In the genomic region with DNA sequence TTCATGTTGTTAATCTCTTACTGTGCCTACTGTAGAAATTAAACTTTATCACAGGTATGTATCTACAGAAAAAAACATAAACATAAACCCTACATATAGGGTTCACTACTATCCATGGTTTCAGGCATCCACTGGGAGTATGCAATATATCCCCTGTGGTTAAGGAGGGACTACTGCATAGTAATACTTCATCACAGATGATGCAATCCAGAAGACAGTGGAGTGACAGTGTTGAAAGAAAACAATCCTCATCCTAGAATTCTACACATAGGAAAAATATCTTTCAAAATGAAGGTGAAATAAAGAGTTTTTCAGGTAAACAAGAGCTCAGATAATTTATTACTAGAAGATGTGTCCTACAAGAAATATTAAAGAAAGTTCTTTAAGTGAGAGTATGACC, we compare ENCODE assay signal across 28 cellular contexts.
"Had no signal": no experiment of that assay in that cellular context is flagged by ENCODE, and none has a peak within 500 bp of the region (broad histone marks: within the 10 kb centered on the region; RNA-seq: fewer than 3 reads in every experiment).

No MANE protein-coding gene starts in this region.

- H3K9me3 ChIP-seq: lower lobe of right lung, testis had no signal

- ATAC-seq: activated CD4-positive, alpha-beta T cell treated with anti-CD3 and anti-CD28 coated beads for 36 hours; activated T-cell treated with anti-CD3 and anti-CD28 coated beads, Interleukin-2, amount 50 U/mL, for 72 hours; left lung; lower lobe of right lung; natural killer cell; right cardiac atrium; stimulated activated naive CD8-positive, alpha-beta T cell treated with anti-CD3 and anti-CD28 coated beads, Interleukin-15, Interleukin-2, amounts not matched to agents 100 U/mL and 50 U/mL, for 24 hours had no signal

- H3K4me3 Mint-ChIP-seq: activated CD4-positive, alpha-beta T cell treated with anti-CD3 and anti-CD28 coated beads for 36 hours; activated naive CD8-positive, alpha-beta T cell; activated T-cell treated with anti-CD3 and anti-CD28 coated beads, Interleukin-2, amount 50 U/mL, for 72 hours; brain; dendritic cell treated with granulocyte-macrophage colony-stimulating factor and Interleukin-4, amounts not matched to agents 40 ng/mL and 50 ng/mL, for 4 days; endodermal cell; natural killer cell; neural progenitor cell; T-helper 2 cell treated with Interferon-gamma antibody and Interleukin-4, amounts not matched to agents 5 μg/mL and 100 μg/mL, for 36 hours had no signal

- H3K4me3 ChIP-seq: esophagus muscularis mucosa, left lung, lower lobe of right lung, neural progenitor cell, testis, transverse colon had no signal

- H3K27ac ChIP-seq: esophagus muscularis mucosa, left lung, lower lobe of right lung, neural progenitor cell, testis, transverse colon had no signal

- H3K27ac Mint-ChIP-seq: activated CD4-positive, alpha-beta T cell treated with anti-CD3 and anti-CD28 coated beads for 36 hours; activated naive CD8-positive, alpha-beta T cell; activated T-cell treated with anti-CD3 and anti-CD28 coated beads, Interleukin-2, amount 50 U/mL, for 72 hours; brain; dendritic cell treated with granulocyte-macrophage colony-stimulating factor and Interleukin-4, amounts not matched to agents 40 ng/mL and 50 ng/mL, for 4 days; endodermal cell; natural killer cell; neural progenitor cell; T-helper 2 cell treated with Interferon-gamma antibody and Interleukin-4, amounts not matched to agents 5 μg/mL and 100 μg/mL, for 36 hours had no signal

- H3K4me1 Mint-ChIP-seq: activated CD4-positive, alpha-beta T cell treated with anti-CD3 and anti-CD28 coated beads for 36 hours; brain; endodermal cell; natural killer cell; neural progenitor cell had no signal

- H3K9ac ChIP-seq: neural progenitor cell had no signal

- H2AFZ ChIP-seq: neural progenitor cell had no signal

- H3K4me1 ChIP-seq: esophagus muscularis mucosa, left lung, lower lobe of right lung, neural progenitor cell, testis, transverse colon had no signal

- H3K36me3 ChIP-seq: esophagus muscularis mucosa, left lung, lower lobe of right lung, transverse colon had no signal

- H3K4me2 ChIP-seq: neural progenitor cell had no signal

- DNase-seq: activated CD4-positive, alpha-beta T cell treated with anti-CD3 and anti-CD28 coated beads for 36 hours; activated CD4-positive, alpha-beta T cell treated with anti-CD3 and anti-CD28 coated beads, Interleukin-2, amount 50 U/mL, for 4 hours; activated CD4-positive, CD25-positive, alpha-beta regulatory T cell; activated effector memory CD4-positive, alpha-beta T cell treated with Interleukin-2 at 50 U/mL for 16 hours; activated naive CD4-positive, alpha-beta T cell treated with Interleukin-2 at 50 U/mL for 16 hours; activated T-cell treated with anti-CD3 and anti-CD28 coated beads for 4 hours; activated T-cell treated with anti-CD3 and anti-CD28 coated beads, Interleukin-2, amount 50 U/mL, for 72 hours; aorta; caudate nucleus; endodermal cell; left lung; lower lobe of right lung; mesendoderm; natural killer cell; occipital lobe; right cardiac atrium; stimulated activated CD4-positive, alpha-beta T cell treated with anti-CD3 and anti-CD28 coated beads, Interleukin-4, amount 100 ng/mL, for 1 hour; stimulated activated naive CD8-positive, alpha-beta T cell treated with anti-CD3 and anti-CD28 coated beads, Interleukin-15, Interleukin-2, amounts not matched to agents 100 U/mL and 50 U/mL, for 24 hours; testis; transverse colon had no signal

- H3K27me3 ChIP-seq: esophagus muscularis mucosa, left lung, neural progenitor cell, testis, transverse colon had no signal

- FAIRE-seq: frontal cortex, islet of Langerhans had no signal

- H3K27me3 Mint-ChIP-seq: activated CD4-positive, alpha-beta T cell treated with anti-CD3 and anti-CD28 coated beads for 36 hours; activated naive CD8-positive, alpha-beta T cell; brain; dendritic cell treated with granulocyte-macrophage colony-stimulating factor and Interleukin-4, amounts not matched to agents 40 ng/mL and 50 ng/mL, for 4 days had no signal
